In genomic region chr4:177308842-177309524, GRCh38 we compare ENCODE assay signal across 8 cellular contexts. TPM values are rescaled to one million over a fixed set of nuclear protein-coding genes. Genes with fewer than 3 reads are reported as not detected.
DNase-seq lines count a peak whose midpoint lies in the region; ATAC-seq and TF ChIP-seq lines count a peak whose summit lies in the region.

No MANE protein-coding gene starts in this region.

- peak overlapping the region; percentile 95 for H3K4me3 ChIP-seq in SU-DHL-6 (ENCODE audit: insufficient read depth, low read length, poor library complexity, severe bottlenecking)
- H3K4me3 ChIP-seq in thoracic aorta = peak overlapping the region; percentile 85

- H3K9me3 Mint-ChIP-seq in activated T-cell treated with anti-CD3 and anti-CD28 coated beads, Interleukin-2, amount 50 U/mL, for 24 hours = no peaks in the 10 kb centered on the region

- H3K9me3 ChIP-seq in SU-DHL-6 (ENCODE audit: insufficient read depth, low read length) (no peaks in the 10 kb centered on the region), thoracic aorta (no peaks in the 10 kb centered on the region)

- peaks cover 28% of the 10 kb centered on the region for H3K4me1 Mint-ChIP-seq in activated T-cell treated with anti-CD3 and anti-CD28 coated beads, Interleukin-2, amount 50 U/mL, for 24 hours (ENCODE audit: low read depth)

- peaks cover 16% of the 10 kb centered on the region for H3F3A ChIP-seq in SU-DHL-6 (ENCODE audit: insufficient read depth)

- peak overlapping the region; percentile 99 for H3K4me2 ChIP-seq in SU-DHL-6 (ENCODE audit: low read depth, low read length, poor library complexity, severe bottlenecking)

- peaks cover 7% of the 10 kb centered on the region for H3K36me3 Mint-ChIP-seq in activated T-cell treated with anti-CD3 and anti-CD28 coated beads, Interleukin-2, amount 50 U/mL, for 24 hours (ENCODE audit: low read depth)

- ATAC-seq in left ventricle myocardium superior (peak; percentile 9), thoracic aorta (ENCODE audit: insufficient number of reproducible peaks, low FRiP score, low read depth) (no peak)

- intact Hi-C loops in left ventricle myocardium superior (cut with micrococcal nuclease) = no loop called here

- no peak for TF ChIP-seq CTCF in SU-DHL-6 (IDR thresholded peaks at IDR 0.05; ENCODE audit: insufficient read depth, low read length, poor library complexity, severe bottlenecking)
- TF ChIP-seq CTCF in thoracic aorta (IDR thresholded peaks at IDR 0.05) = no peak

- H3K4me3 Mint-ChIP-seq in activated T-cell treated with anti-CD3 and anti-CD28 coated beads, Interleukin-2, amount 50 U/mL, for 24 hours = peak overlapping the region; percentile 94

- H3K9ac ChIP-seq in SU-DHL-6 (ENCODE audit: low read length) = peak overlapping the region; percentile 97

- H3K79me2 ChIP-seq in SU-DHL-6 (ENCODE audit: insufficient read depth, low read length) = peaks cover 43% of the 10 kb centered on the region

- no peaks in the 10 kb centered on the region for H3K27me3 Mint-ChIP-seq in activated T-cell treated with anti-CD3 and anti-CD28 coated beads, Interleukin-2, amount 50 U/mL, for 24 hours

- H3K9me2 ChIP-seq in SU-DHL-6 (replicated peaks; ENCODE audit: insufficient read depth, low read length) = no peaks in the 10 kb centered on the region

- no peak for DNase-seq in activated T-cell treated with anti-CD3 and anti-CD28 coated beads, Interleukin-2, amount 50 U/mL, for 24 hours
- no peak for DNase-seq in activated T-cell treated with anti-CD3 and anti-CD28 coated beads, Interleukin-2, amount 50 U/mL, for 48 hours
- no peak for DNase-seq in left ventricle myocardium superior
- no peak for DNase-seq in thoracic aorta (ENCODE audit: low spot score)
- no peak for DNase-seq in KBM-7
- DNase-seq in stimulated activated CD4-positive, alpha-beta T cell treated with anti-CD3 and anti-CD28 coated beads, Interleukin-15, amount 100 ng/mL, for 24 hours = no peak
- DNase-seq in 8988T = no peak

- H3K27me3 ChIP-seq in SU-DHL-6 (ENCODE audit: low read length) (no peaks in the 10 kb centered on the region), thoracic aorta (replicated peaks; ENCODE audit: insufficient read depth) (no peaks in the 10 kb centered on the region)

- H3K27ac Mint-ChIP-seq in activated T-cell treated with anti-CD3 and anti-CD28 coated beads, Interleukin-2, amount 50 U/mL, for 24 hours = peak overlapping the region; percentile 95

- peaks cover 10% of the 10 kb centered on the region in 2 donors for H3K4me1 ChIP-seq in thoracic aorta (ENCODE audit: control insufficient read depth in 1 of 2, low read depth in 2 of 2)

- peaks cover 27% of the 10 kb centered on the region for H3K36me3 ChIP-seq in SU-DHL-6 (ENCODE audit: low read length)
- H3K36me3 ChIP-seq in thoracic aorta = no peaks in the 10 kb centered on the region

- H2AFZ ChIP-seq in SU-DHL-6 (ENCODE audit: low read depth, low read length, severe bottlenecking) = peak overlapping the region; percentile 73

- H4K20me1 ChIP-seq in SU-DHL-6 (ENCODE audit: low read depth, low read length) = peaks cover 23% of the 10 kb centered on the region; the same call in 1 of the 2 replicates

- H3K27ac ChIP-seq in SU-DHL-6 (ENCODE audit: low read depth, low read length) (peak overlapping the region; percentile 98), thoracic aorta (no peak overlapping the region)

- in situ Hi-C loops in KBM-7 (cut with MboI; ENCODE audit: low pct_unique_long_range_greater_than_20kb, low sequenced_read_pairs) = no loop called here

RNA-seq across cellular contexts. Expression of gene NEIL3, which starts 0.7 kb away (rescaled TPM):
- total RNA-seq in left ventricle myocardium superior (0.10 TPM), thoracic aorta (not detected)
